23 cellular contexts compared by ENCODE assay signal in genomic region chr16:30654856-30655255, GRCh38.
"Had no signal": no experiment of that assay in that cellular context is flagged by ENCODE, and none has a peak within 500 bp of the region (broad histone marks: within the 10 kb centered on the region; RNA-seq: fewer than 3 reads in every experiment).

No MANE protein-coding gene starts in this region.

- H3K9me3 Mint-ChIP-seq: immature natural killer cell; memory B cell; mesothelial cell of epicardium; natural killer cell; stimulated activated naive CD8-positive, alpha-beta T cell treated with anti-CD3 and anti-CD28 coated beads, Interleukin-15, Interleukin-2, amounts not matched to agents 100 ng/mL and 50 ng/mL, for 24 hours had no signal

- FAIRE-seq: keratinocyte, pancreas had no signal

- H3K36me3 Mint-ChIP-seq: natural killer cell had no signal

- H3K4me3 Mint-ChIP-seq: memory B cell; mesothelial cell of epicardium; stimulated activated naive CD8-positive, alpha-beta T cell treated with anti-CD3 and anti-CD28 coated beads, Interleukin-15, Interleukin-2, amounts not matched to agents 100 ng/mL and 50 ng/mL, for 24 hours had no signal

- H3K27ac Mint-ChIP-seq: memory B cell; mesothelial cell of epicardium; stimulated activated naive CD8-positive, alpha-beta T cell treated with anti-CD3 and anti-CD28 coated beads, Interleukin-15, Interleukin-2, amounts not matched to agents 100 ng/mL and 50 ng/mL, for 24 hours had no signal

- ATAC-seq: gastroesophageal sphincter, left cardiac atrium, lower lobe of right lung, natural killer cell, pancreas, right cardiac atrium, upper lobe of right lung had no signal

- H3K4me3 ChIP-seq: esophagus squamous epithelium, gastroesophageal sphincter, left ventricle myocardium inferior, lower lobe of right lung, pancreas, smooth muscle cell, tibial artery, upper lobe of right lung, vagina had no signal

- DNase-seq: dermis blood vessel endothelial cell; esophagus squamous epithelium; foreskin fibroblast; glutamatergic neuron; immature natural killer cell; left cardiac atrium; left ventricle myocardium inferior; lower lobe of right lung; natural killer cell; occipital lobe; stimulated activated CD4-positive, alpha-beta T cell treated with anti-CD3 and anti-CD28 coated beads, Interleukin-2, amount 100 ng/mL, for 48 hours; tibial artery; upper lobe of right lung had no signal

- H3K9me3 ChIP-seq: esophagus squamous epithelium, gastroesophageal sphincter, left ventricle myocardium inferior, lower lobe of right lung, pancreas, tibial artery, upper lobe of right lung, vagina had no signal

- H3K27ac ChIP-seq: left ventricle myocardium inferior, lower lobe of right lung, pancreas, tibial artery, upper lobe of right lung, vagina had no signal

- H3K27me3 Mint-ChIP-seq: memory B cell; progenitor cell of endocrine pancreas; stimulated activated naive CD8-positive, alpha-beta T cell treated with anti-CD3 and anti-CD28 coated beads, Interleukin-15, Interleukin-2, amounts not matched to agents 100 ng/mL and 50 ng/mL, for 24 hours had no signal
